ENCODE assay signal across 9 cellular contexts in the genomic region with DNA sequence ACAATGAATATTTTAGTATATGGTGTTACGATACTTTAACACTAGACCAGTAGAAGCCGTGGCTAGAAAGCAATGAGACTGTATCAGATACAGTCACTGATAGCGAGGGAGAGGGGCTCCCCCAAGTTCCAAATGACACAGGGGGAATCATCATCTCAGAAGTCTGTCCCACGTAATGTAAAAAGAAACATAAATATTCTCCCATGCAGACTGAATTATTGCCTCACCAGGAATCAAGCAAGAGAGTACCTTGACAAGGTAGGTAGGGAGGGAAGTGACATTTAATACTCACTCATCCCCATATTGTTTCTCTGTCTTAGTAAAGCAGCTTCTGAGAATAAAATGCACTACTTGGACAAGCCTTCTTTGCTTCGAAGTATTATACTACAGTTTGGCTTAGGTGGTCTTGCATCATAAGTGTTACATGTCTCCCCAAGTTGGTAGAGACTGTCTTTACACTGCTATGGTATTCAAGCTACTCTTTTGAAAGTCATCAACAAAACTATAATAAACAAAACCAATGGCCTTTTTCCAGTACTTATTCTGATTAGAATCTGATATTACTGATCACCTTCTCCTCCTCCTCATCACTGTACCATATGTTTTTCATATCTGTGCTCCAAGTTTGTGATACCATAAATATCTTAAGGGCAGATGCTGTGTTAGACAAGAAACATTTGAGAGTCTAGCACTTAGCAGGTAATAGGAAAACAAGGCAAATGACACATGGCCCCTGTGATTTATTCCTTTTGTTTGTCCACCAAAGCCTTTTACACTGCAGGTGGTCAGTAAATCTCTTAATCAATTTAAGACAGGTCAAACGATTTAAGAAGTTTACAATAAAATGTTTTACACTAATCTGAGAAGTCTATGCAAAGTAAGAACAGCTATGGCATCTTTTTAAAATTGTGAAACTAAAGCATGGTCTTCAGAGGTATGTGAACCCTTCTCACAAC. TPM values are rescaled to one million over a fixed set of nuclear protein-coding genes. Genes with fewer than 3 reads are reported as not detected.
DNase-seq lines count a peak whose midpoint lies in the region; ATAC-seq and TF ChIP-seq lines count a peak whose summit lies in the region.
"Had no signal": no experiment of that assay in that cellular context is flagged by ENCODE, and none has a peak within 500 bp of the region (broad histone marks: within the 10 kb centered on the region; RNA-seq: fewer than 3 reads in every experiment).

No MANE protein-coding gene starts in this region.

- POLR2A ChIA-PET in PC-3 (lab: Charles Lee; ENCODE audit: unreplicated experiment) (no interaction called here), T-cell (lab: Charles Lee) (interaction anchor here (0.6 to 0.7 kb wide), 3 partner anchors 19 to 152 kb away, joined by 3 to 4 read pairs (median 3); no protein-coding TSS in a partner anchor)

- DNase-seq in GM12864 (ENCODE audit: low read depth) (no peak), PC-3 (no peak), foreskin fibroblast (no peak), skeletal muscle cell (ENCODE audit: low read depth) (no peak), T-cell (no peak), NCI-H128 (lab: John Stamatoyannopoulos, UW; ENCODE audit: unreplicated experiment) (no peak), islet precursor cell (no peak)
- no peak for DNase-seq in activated T-helper 2 cell treated with anti-CD3 and anti-CD28 coated beads, Interferon-gamma antibody, Interleukin-2, Interleukin-4, amounts not matched to agents 10 μg/mL and 5 μg/mL and 100 μg/mL, durations not matched to agents 14 hours and 24 hours and 36 hours (ENCODE audit: low spot score)
- DNase-seq: NCI-H187 treated with DMSO at 0.1 percent for 48 hours had no signal

- peaks cover 72% of the 10 kb centered on the region for H3K79me2 ChIP-seq in PC-3 (ENCODE audit: low read length)

- peak overlapping the region in 1 of 2 donors; percentile 5 for H3K27ac Mint-ChIP-seq in T-cell
- no peak overlapping the region for H3K27ac Mint-ChIP-seq in activated T-helper 2 cell treated with anti-CD3 and anti-CD28 coated beads, Interferon-gamma antibody, Interleukin-2, Interleukin-4, amounts not matched to agents 10 μg/mL and 5 μg/mL and 100 μg/mL, durations not matched to agents 14 hours and 24 hours and 36 hours

- peaks cover 33% of the 10 kb centered on the region for H3K4me1 ChIP-seq in PC-3 (ENCODE audit: insufficient read depth, low read length)

- H3K9ac ChIP-seq in PC-3 (ENCODE audit: low read length), result peak overlapping the region; percentile 93

- H3K27me3 Mint-ChIP-seq in T-cell, result no peaks in the 10 kb centered on the region
- no peaks in the 10 kb centered on the region for H3K27me3 Mint-ChIP-seq in activated T-helper 2 cell treated with anti-CD3 and anti-CD28 coated beads, Interferon-gamma antibody, Interleukin-2, Interleukin-4, amounts not matched to agents 10 μg/mL and 5 μg/mL and 100 μg/mL, durations not matched to agents 14 hours and 24 hours and 36 hours (ENCODE audit: low read depth)

- H3K9me3 Mint-ChIP-seq in T-cell, result no peaks in the 10 kb centered on the region
- no peaks in the 10 kb centered on the region for H3K9me3 Mint-ChIP-seq in activated T-helper 2 cell treated with anti-CD3 and anti-CD28 coated beads, Interferon-gamma antibody, Interleukin-2, Interleukin-4, amounts not matched to agents 10 μg/mL and 5 μg/mL and 100 μg/mL, durations not matched to agents 14 hours and 24 hours and 36 hours

- CTCF ChIA-PET in PC-3 (lab: Charles Lee) (interaction anchor here (1.3 kb wide), 1 partner anchor 33 kb away, joined by 4 read pairs; no protein-coding TSS in a partner anchor), T-cell (lab: Charles Lee) (interaction anchor here in 1 of 2 donors (0.9 kb wide), 1 partner anchor 33 kb away, joined by 4 read pairs; no protein-coding TSS in a partner anchor)

- peaks cover 42 to 44% (median 43%) of the 10 kb centered on the region in 3 donors for H3K4me1 Mint-ChIP-seq in T-cell
- H3K4me1 Mint-ChIP-seq in activated T-helper 2 cell treated with anti-CD3 and anti-CD28 coated beads, Interferon-gamma antibody, Interleukin-2, Interleukin-4, amounts not matched to agents 10 μg/mL and 5 μg/mL and 100 μg/mL, durations not matched to agents 14 hours and 24 hours and 36 hours (ENCODE audit: low read depth), result peaks cover 23% of the 10 kb centered on the region

- BruUV-seq in PC-3 (replicated peaks; lab: Mats Ljungman, UMichigan), result no TSS peak

- no peaks in the 10 kb centered on the region for H3K27me3 ChIP-seq in PC-3 (ENCODE audit: low read length)

- H3K36me3 ChIP-seq in PC-3 (ENCODE audit: low read depth, low read length), result no peaks in the 10 kb centered on the region

- no peak overlapping the region for H3K4me3 Mint-ChIP-seq in T-cell
- H3K4me3 Mint-ChIP-seq in activated T-helper 2 cell treated with anti-CD3 and anti-CD28 coated beads, Interferon-gamma antibody, Interleukin-2, Interleukin-4, amounts not matched to agents 10 μg/mL and 5 μg/mL and 100 μg/mL, durations not matched to agents 14 hours and 24 hours and 36 hours (ENCODE audit: low read depth), result no peak overlapping the region

- peak overlapping the region; percentile 95; the same call in 1 of the 2 replicates for H3K4me3 ChIP-seq in GM12864 (ENCODE audit: low read depth, low read length)
- peak overlapping the region; percentile 79 for H3K4me3 ChIP-seq in PC-3 (ENCODE audit: low read length)
- H3K4me3 ChIP-seq in foreskin fibroblast (ENCODE audit: low read depth in 1 of 2, low read length in 2 of 2), result peak overlapping the region; percentile 77 to 99
- H3K4me3 ChIP-seq in skeletal muscle cell (ENCODE audit: low read depth, low read length), result peak overlapping the region; percentile 80

- H3K27ac ChIP-seq in PC-3 (ENCODE audit: low read length), result no peak overlapping the region

- H4K20me1 ChIP-seq in PC-3 (ENCODE audit: low read length), result peaks cover 24% of the 10 kb centered on the region

- H3K9me3 ChIP-seq in PC-3 (ENCODE audit: low read length), result no peaks in the 10 kb centered on the region

- no peak for ATAC-seq in PC-3
- ATAC-seq in T-cell (replicated peaks in 1 of 4), result no peak

- intact Hi-C loops in PC-3 (cut with micrococcal nuclease), result no loop called here
- intact Hi-C loops in activated T-helper 2 cell treated with anti-CD3 and anti-CD28 coated beads, Interferon-gamma antibody, Interleukin-2, Interleukin-4, amounts not matched to agents 10 μg/mL and 5 μg/mL and 100 μg/mL, durations not matched to agents 14 hours and 24 hours and 36 hours (cut with micrococcal nuclease), result no loop called here

- H3K36me3 Mint-ChIP-seq in T-cell, result no peaks in the 10 kb centered on the region
- H3K36me3 Mint-ChIP-seq in activated T-helper 2 cell treated with anti-CD3 and anti-CD28 coated beads, Interferon-gamma antibody, Interleukin-2, Interleukin-4, amounts not matched to agents 10 μg/mL and 5 μg/mL and 100 μg/mL, durations not matched to agents 14 hours and 24 hours and 36 hours (ENCODE audit: low read depth), result no peaks in the 10 kb centered on the region

- H3K4me2 ChIP-seq in PC-3 (ENCODE audit: low read length), result peak overlapping the region; percentile 95

- TF ChIP-seq CTCF in GM12864 (IDR thresholded peaks at IDR 0.05; ENCODE audit: low read depth, low read length, missing control alignments), result no peak
- no peak for TF ChIP-seq CTCF in PC-3 (conservative IDR thresholded peaks at IDR 0.05; ENCODE audit: low read depth, low read length)
- TF ChIP-seq CTCF in foreskin fibroblast (IDR thresholded peaks at IDR 0.05; ENCODE audit: low read depth, low read length), result no peak

- peaks cover 5% of the 10 kb centered on the region for H3F3A ChIP-seq in PC-3 (ENCODE audit: low read length, unreplicated experiment)

- no peak overlapping the region for H2AFZ ChIP-seq in PC-3 (ENCODE audit: low read length)

- H3K9me2 ChIP-seq in PC-3 (replicated peaks; ENCODE audit: low read length), result no peaks in the 10 kb centered on the region

RNA-seq across cellular contexts. Expression of a gene that starts 2.7 kb away (rescaled TPM):
- total RNA-seq in PC-3 (2014; rRNA removed) (54.5 and 62.7 TPM in 2 replicates), T-cell (10 to 100 TPM; 35.3 to 41.1 (median 38.1) TPM)
- 26.9 and 27.3 TPM in 2 replicates for total RNA-seq in activated T-helper 2 cell treated with anti-CD3 and anti-CD28 coated beads, Interferon-gamma antibody, Interleukin-2, Interleukin-4, amounts not matched to agents 10 μg/mL and 5 μg/mL and 100 μg/mL, durations not matched to agents 14 hours and 24 hours and 36 hours

RNA-seq across cellular contexts. Expression of a gene that starts 36.3 kb away (rescaled TPM):
- total RNA-seq in PC-3 (2014; rRNA removed) (1.1 and 1.6 TPM in 2 replicates), T-cell (under 1 TPM in 2 of 5 donors, not detected in 3; 0.23 to 0.28 TPM)
- not detected in 2 replicates for total RNA-seq in activated T-helper 2 cell treated with anti-CD3 and anti-CD28 coated beads, Interferon-gamma antibody, Interleukin-2, Interleukin-4, amounts not matched to agents 10 μg/mL and 5 μg/mL and 100 μg/mL, durations not matched to agents 14 hours and 24 hours and 36 hours

RNA-seq across cellular contexts. Expression of a gene that starts 58.9 kb away (rescaled TPM):
- total RNA-seq in PC-3 (2014; rRNA removed) (6.6 and 8.9 TPM in 2 replicates), T-cell (1 to 10 TPM; 3.7 to 5.7 (median 4.9) TPM)
- 7.5 and 7.6 TPM in 2 replicates for total RNA-seq in activated T-helper 2 cell treated with anti-CD3 and anti-CD28 coated beads, Interferon-gamma antibody, Interleukin-2, Interleukin-4, amounts not matched to agents 10 μg/mL and 5 μg/mL and 100 μg/mL, durations not matched to agents 14 hours and 24 hours and 36 hours
